In genomic region chr2:128617661-128618060, GRCh38 we compare ENCODE assay signal across 2 cellular contexts.
TF ChIP-seq lines count a peak whose summit lies in the region.

No MANE protein-coding gene starts in this region.

TF ChIP-seq in H1, 55 proteins besides CTCF, POLR2A, EP300 and RAD21:
- no peak for TF ChIP-seq NANOG (IDR thresholded peaks at IDR 0.05; ENCODE audit: insufficient read depth, low read depth, low read length, poor library complexity, severe bottlenecking)
- TF ChIP-seq YY1 (IDR thresholded peaks at IDR 0.05; ENCODE audit: low read depth, low read length) = no peak
- no peak for TF ChIP-seq BCL11A (IDR thresholded peaks at IDR 0.05; ENCODE audit: low read depth in 2 of 2, low read length in 2 of 2)
- TF ChIP-seq RBBP5 (IDR thresholded peaks at IDR 0.05; ENCODE audit: borderline replicate concordance, low read depth, low read length) = no peak
- no peak for TF ChIP-seq SIN3A (conservative IDR thresholded peaks at IDR 0.05 in 1 of 2, IDR thresholded peaks at IDR 0.05 in 1 of 2; ENCODE audit: low read depth in 1 of 2, low read length in 2 of 2)
- TF ChIP-seq EGR1 (IDR thresholded peaks at IDR 0.05; ENCODE audit: borderline replicate concordance, low read depth, low read length) = no peak
- TF ChIP-seq, protein P1, sequence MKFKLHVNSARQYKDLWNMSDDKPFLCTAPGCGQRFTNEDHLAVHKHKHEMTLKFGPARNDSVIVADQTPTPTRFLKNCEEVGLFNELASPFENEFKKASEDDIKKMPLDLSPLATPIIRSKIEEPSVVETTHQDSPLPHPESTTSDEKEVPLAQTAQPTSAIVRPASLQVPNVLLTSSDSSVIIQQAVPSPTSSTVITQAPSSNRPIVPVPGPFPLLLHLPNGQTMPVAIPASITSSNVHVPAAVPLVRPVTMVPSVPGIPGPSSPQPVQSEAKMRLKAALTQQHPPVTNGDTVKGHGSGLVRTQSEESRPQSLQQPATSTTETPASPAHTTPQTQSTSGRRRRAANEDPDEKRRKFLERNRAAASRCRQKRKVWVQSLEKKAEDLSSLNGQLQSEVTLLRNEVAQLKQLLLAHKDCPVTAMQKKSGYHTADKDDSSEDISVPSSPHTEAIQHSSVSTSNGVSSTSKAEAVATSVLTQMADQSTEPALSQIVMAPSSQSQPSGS (IDR thresholded peaks at IDR 0.05; ENCODE audit: low read length) = no peak
- no peak for TF ChIP-seq KDM1A (IDR thresholded peaks at IDR 0.05; ENCODE audit: borderline replicate concordance, low read length)
- TF ChIP-seq ASH2L (IDR thresholded peaks at IDR 0.05; ENCODE audit: low read length) = no peak
- TF ChIP-seq RNF2 (IDR thresholded peaks at IDR 0.05; ENCODE audit: borderline replicate concordance, low read depth, low read length, missing control alignments, poor library complexity, severe bottlenecking) = no peak
- TF ChIP-seq SP2 (IDR thresholded peaks at IDR 0.05; ENCODE audit: low read length) = no peak
- no peak for TF ChIP-seq SIRT6 (IDR thresholded peaks at IDR 0.05; ENCODE audit: low read length)

TF ChIP-seq in SK-N-SH, 30 proteins besides CTCF, POLR2A, EP300 and RAD21 (continued from another document):
- TF ChIP-seq SMC3 (IDR thresholded peaks at IDR 0.05; ENCODE audit: low read depth, low read length) (no peak), FOXJ3 (CRISPR knock-in tag; IDR thresholded peaks at IDR 0.05) (no peak), NFIC (IDR thresholded peaks at IDR 0.05; ENCODE audit: borderline replicate concordance) (no peak), FOXM1 (IDR thresholded peaks at IDR 0.05; ENCODE audit: low read depth) (no peak), MXI1 (IDR thresholded peaks at IDR 0.05; ENCODE audit: low read depth, low read length) (no peak), ELF1 (IDR thresholded peaks at IDR 0.05) (no peak), RFX5 (IDR thresholded peaks at IDR 0.05; ENCODE audit: low read length) (no peak), RXRA (IDR thresholded peaks at IDR 0.05; ENCODE audit: borderline replicate concordance, low read depth) (no peak), NRF1 (IDR thresholded peaks at IDR 0.05; ENCODE audit: low read depth, low read length) (no peak)
- TF ChIP-seq, protein P2, sequence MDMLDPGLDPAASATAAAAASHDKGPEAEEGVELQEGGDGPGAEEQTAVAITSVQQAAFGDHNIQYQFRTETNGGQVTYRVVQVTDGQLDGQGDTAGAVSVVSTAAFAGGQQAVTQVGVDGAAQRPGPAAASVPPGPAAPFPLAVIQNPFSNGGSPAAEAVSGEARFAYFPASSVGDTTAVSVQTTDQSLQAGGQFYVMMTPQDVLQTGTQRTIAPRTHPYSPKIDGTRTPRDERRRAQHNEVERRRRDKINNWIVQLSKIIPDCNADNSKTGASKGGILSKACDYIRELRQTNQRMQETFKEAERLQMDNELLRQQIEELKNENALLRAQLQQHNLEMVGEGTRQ (IDR thresholded peaks at IDR 0.05; ENCODE audit: borderline replicate concordance, low read depth, low read length) = no peak
- TF ChIP-seq, protein P3, sequence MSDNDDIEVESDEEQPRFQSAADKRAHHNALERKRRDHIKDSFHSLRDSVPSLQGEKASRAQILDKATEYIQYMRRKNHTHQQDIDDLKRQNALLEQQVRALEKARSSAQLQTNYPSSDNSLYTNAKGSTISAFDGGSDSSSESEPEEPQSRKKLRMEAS (IDR thresholded peaks at IDR 0.05; ENCODE audit: low read depth) = no peak
